Comparison of ENCODE assay signal across 7 cellular contexts in the genomic region with DNA sequence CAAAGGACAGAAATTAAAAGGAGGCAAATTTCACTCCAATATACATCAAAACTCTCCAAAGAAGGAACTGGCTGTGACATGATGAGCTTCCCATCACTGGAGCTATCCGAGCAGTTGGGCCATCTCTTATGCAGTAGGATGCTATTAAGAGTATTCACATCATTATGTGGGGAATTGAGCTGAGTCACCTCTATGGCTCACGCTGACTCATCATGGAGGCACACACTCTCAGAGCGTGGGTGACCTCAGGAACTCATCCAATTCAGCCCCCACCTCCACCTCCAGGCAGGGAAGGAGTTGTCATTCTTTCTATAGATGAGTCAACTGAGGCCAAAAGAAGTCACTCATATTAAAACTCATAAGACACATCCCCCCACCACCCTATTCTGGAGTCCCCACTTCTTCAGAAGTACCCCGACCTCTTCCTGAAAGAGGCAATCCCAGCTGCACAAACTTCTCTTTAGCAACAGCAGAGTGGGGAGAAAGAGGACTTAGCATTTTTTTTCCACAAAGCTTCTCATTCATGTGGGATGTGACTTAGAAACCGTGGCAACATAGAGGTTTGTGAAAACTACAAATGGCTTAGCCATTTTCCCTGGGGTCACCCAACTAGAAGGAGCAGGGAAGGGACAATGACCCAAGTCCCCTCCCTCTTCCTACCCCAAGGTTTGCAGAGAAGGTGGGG.
DNase-seq lines count a peak whose midpoint lies in the region; ATAC-seq lines count a peak whose summit lies in the region.

No MANE protein-coding gene starts in this region.

- peak; percentile 41 for DNase-seq in activated T-helper 9 cell treated with anti-CD3 and anti-CD28 coated beads, Interleukin-2, amount 50 U/mL, for 16 hours (ENCODE audit: low read depth)
- DNase-seq in middle frontal gyrus (ENCODE audit: extremely low spot score, low spot score) = peak; percentile 49
- DNase-seq in NCI-H1436 (lab: John Stamatoyannopoulos, UW) = no peak

- peak; percentile 69 for ATAC-seq in GM18858 (IDR thresholded peaks at IDR 0.05; ENCODE audit: unreplicated experiment)
- peak; percentile 92 for ATAC-seq in HG03442 (IDR thresholded peaks at IDR 0.05; ENCODE audit: unreplicated experiment)
- no peak for ATAC-seq in GM18517 (IDR thresholded peaks at IDR 0.05; ENCODE audit: unreplicated experiment)
- no peak for ATAC-seq in GM18873 (IDR thresholded peaks at IDR 0.05; ENCODE audit: low FRiP score, unreplicated experiment)

Comparison
In these comparisons a context has a peak if more than half of its experiments do, and no peak if none do; other contexts are left out.
1. ATAC-seq: peak in GM18858 (single experiment) and HG03442 (single experiment); none in GM18517 (single experiment) and GM18873 (single experiment).